Comparison of ENCODE assay signal across 19 cellular contexts in genomic region chr10:1194161-1194560, GRCh38.
A peak's percentile ranks its signal among the peaks of the same experiment; 100 is the strongest.
DNase-seq lines count a peak whose midpoint lies in the region; ATAC-seq and TF ChIP-seq lines count a peak whose summit lies in the region.
"Had no signal": no experiment of that assay in that cellular context is flagged by ENCODE, and none has a peak within 500 bp of the region (broad histone marks: within the 10 kb centered on the region; RNA-seq: fewer than 3 reads in every experiment).

No MANE protein-coding gene starts in this region.

- no peaks in the 10 kb centered on the region for H4K20me1 ChIP-seq in BLaER1 treated with 17β-estradiol and CSF1 and Interleukin-3, amounts not matched to agents 10 nM and 100 nM

- H3K23ac ChIP-seq in mesenchymal stem cell (ENCODE audit: low read length in 2 of 2), result no peak overlapping the region

- intact Hi-C loops in CD4-positive, alpha-beta memory T cell (cut with micrococcal nuclease), result no loop called here
- intact Hi-C loops in dorsolateral prefrontal cortex (cut with DNase I), result no loop called here
- intact Hi-C loops in posterior vena cava (cut with DNase I), result no loop called here

- H2BK12ac ChIP-seq in mesenchymal stem cell (ENCODE audit: low read length in 2 of 2), result no peak overlapping the region

- H3K4me3 ChIP-seq in BLaER1 treated with 17β-estradiol and CSF1 and Interleukin-3, amounts not matched to agents 10 nM and 100 nM, result no peak overlapping the region
- no peak overlapping the region for H3K4me3 ChIP-seq in CD4-positive, alpha-beta memory T cell (ENCODE audit: low read length in 2 of 2)
- H3K4me3 ChIP-seq in dorsolateral prefrontal cortex (no peak overlapping the region), mesenchymal stem cell (ENCODE audit: insufficient read depth in 1 of 2, low read depth in 1 of 2, low read length in 2 of 2) (no peak overlapping the region)
- H3K4me3 ChIP-seq: GM23248, K562 had no signal

- no peaks in the 10 kb centered on the region for H3K27me3 ChIP-seq in BLaER1 treated with 17β-estradiol and CSF1 and Interleukin-3, amounts not matched to agents 10 nM and 100 nM
- no peaks in the 10 kb centered on the region for H3K27me3 ChIP-seq in CD4-positive, alpha-beta memory T cell (ENCODE audit: insufficient read depth, low read length)
- peaks cover 0 to 2% (median 0%) of the 10 kb centered on the region in 45 donors for H3K27me3 ChIP-seq in dorsolateral prefrontal cortex
- H3K27me3 ChIP-seq in mesenchymal stem cell (ENCODE audit: control insufficient read depth in 1 of 2, insufficient read depth in 1 of 2, low read length in 2 of 2), result peaks cover 13 to 72% of the 10 kb centered on the region in 2 experiments

- H3K4ac ChIP-seq in mesenchymal stem cell (ENCODE audit: low read depth in 1 of 2, low read length in 2 of 2), result no peak overlapping the region

- no peak overlapping the region for H3K27ac ChIP-seq in BLaER1 treated with 17β-estradiol and CSF1 and Interleukin-3, amounts not matched to agents 10 nM and 100 nM
- no peak overlapping the region for H3K27ac ChIP-seq in CD4-positive, alpha-beta memory T cell (ENCODE audit: low read depth, low read length)
- H3K27ac ChIP-seq in dorsolateral prefrontal cortex, result peak overlapping the region in 48 of 59 donors; percentile 5 to 100 (median 97)
- H3K27ac ChIP-seq in mesenchymal stem cell (ENCODE audit: low read length, poor library complexity, severe bottlenecking), result no peak overlapping the region
- H3K27ac ChIP-seq: GM23248 had no signal

- peak overlapping the region in 6 of 7 donors; percentile 0 to 80 (median 68) for H3K27ac Mint-ChIP-seq in CD4-positive, alpha-beta memory T cell

- H2AK5ac ChIP-seq in mesenchymal stem cell (ENCODE audit: low read length, severe bottlenecking), result no peak overlapping the region

- WGBS in mesenchymal stem cell, result 68% methylated on average over 7 of the region's 7 CpGs

- H3K4me2 ChIP-seq in BLaER1 treated with 17β-estradiol and CSF1 and Interleukin-3, amounts not matched to agents 10 nM and 100 nM, result peak overlapping the region in 7 of 11 experiments; percentile 4 to 65 (median 56); a peak in 11 of 22 replicates
- H3K4me2 ChIP-seq in mesenchymal stem cell (ENCODE audit: low read length, poor library complexity, severe bottlenecking), result no peak overlapping the region

- H4K91ac ChIP-seq in mesenchymal stem cell (ENCODE audit: low read length), result no peak overlapping the region

- TF ChIP-seq CTCF in dorsolateral prefrontal cortex (IDR thresholded peaks at IDR 0.05 in 54 of 56, conservative IDR thresholded peaks at IDR 0.05 in 2 of 56; ENCODE audit: low read depth in 1 of 56, partially characterized antibody in 56 of 56), result no peak

- no peak overlapping the region for H2BK5ac ChIP-seq in mesenchymal stem cell (ENCODE audit: low read depth, low read length, poor library complexity, severe bottlenecking)

- H3K79me1 ChIP-seq in mesenchymal stem cell (replicated peaks; ENCODE audit: low read length, poor library complexity, severe bottlenecking), result no peaks in the 10 kb centered on the region

- H3K9ac ChIP-seq in BLaER1 treated with 17β-estradiol and CSF1 and Interleukin-3, amounts not matched to agents 10 nM and 100 nM, result no peak overlapping the region
- H3K9ac ChIP-seq in mesenchymal stem cell (ENCODE audit: low read length), result no peak overlapping the region
- H3K9ac ChIP-seq: GM23248 had no signal

- CTCF ChIA-PET in CD4-positive, alpha-beta memory T cell (lab: Charles Lee; ENCODE audit: partially characterized antibody), result no interaction called here

- no peaks in the 10 kb centered on the region for H3K36me3 ChIP-seq in BLaER1 treated with 17β-estradiol and CSF1 and Interleukin-3, amounts not matched to agents 10 nM and 100 nM
- no peaks in the 10 kb centered on the region for H3K36me3 ChIP-seq in CD4-positive, alpha-beta memory T cell (ENCODE audit: insufficient read depth, low read length)
- no peaks in the 10 kb centered on the region for H3K36me3 ChIP-seq in mesenchymal stem cell (ENCODE audit: control insufficient read depth in 1 of 2, insufficient read depth in 2 of 2, low read depth in 1 of 2, low read length in 2 of 2)

- peaks cover 10 to 26% (median 15%) of the 10 kb centered on the region in 4 donors for H3K4me1 Mint-ChIP-seq in CD4-positive, alpha-beta memory T cell

- DNase-seq in CD4-positive, alpha-beta memory T cell, result no peak
- peak in 2 of 10 donors; percentile 23 to 33 for DNase-seq in dorsolateral prefrontal cortex
- peak; percentile 30 for DNase-seq in posterior vena cava (ENCODE audit: low spot score)
- DNase-seq in NCI-H345 treated with DMSO at 0.1 percent for 48 hours (lab: John Stamatoyannopoulos, UW; ENCODE audit: unreplicated experiment), result no peak
- no peak for DNase-seq in mesenchymal stem cell
- DNase-seq: ACHN, AML-193, DMS79, GM23248, NCI-H1417 treated with DMSO at 0.1 percent for 48 hours, NCI-H2029, NCI-H2171, NCI-H774, RPMI8226, SIG-M5 had no signal

- peaks cover 0 to 36% (median 25%) of the 10 kb centered on the region in 10 experiments; a peak in 13 of 20 replicates for H3K4me1 ChIP-seq in BLaER1 treated with 17β-estradiol and CSF1 and Interleukin-3, amounts not matched to agents 10 nM and 100 nM
- peaks cover 14% of the 10 kb centered on the region for H3K4me1 ChIP-seq in CD4-positive, alpha-beta memory T cell (ENCODE audit: insufficient read depth, low read length)
- peaks cover 4% of the 10 kb centered on the region for H3K4me1 ChIP-seq in mesenchymal stem cell (ENCODE audit: control insufficient read depth, insufficient read depth, low read depth, low read length)

- no peak overlapping the region for H3K14ac ChIP-seq in mesenchymal stem cell (ENCODE audit: low read length in 2 of 2)

- no peak for ATAC-seq in GM18520 (IDR thresholded peaks at IDR 0.05; ENCODE audit: unreplicated experiment)
- ATAC-seq: K562 had no signal

- H2AFZ ChIP-seq in mesenchymal stem cell (ENCODE audit: low read depth, low read length), result no peak overlapping the region
- H2AFZ ChIP-seq: GM23248 had no signal

- no peak overlapping the region for H2BK120ac ChIP-seq in mesenchymal stem cell (ENCODE audit: low read depth, low read length)

- no peaks in the 10 kb centered on the region for H3K36me3 Mint-ChIP-seq in CD4-positive, alpha-beta memory T cell
- H3K36me3 Mint-ChIP-seq: CD8-positive, alpha-beta memory T cell had no signal

- H3K9me3 ChIP-seq in BLaER1 treated with 17β-estradiol and CSF1 and Interleukin-3, amounts not matched to agents 10 nM and 100 nM (replicated peaks in 1 of 11), result peaks cover 0 to 5% (median 0%) of the 10 kb centered on the region in 11 experiments; a peak in 1 of 22 replicates
- H3K9me3 ChIP-seq in CD4-positive, alpha-beta memory T cell (ENCODE audit: control insufficient read depth in 1 of 2, low read length in 2 of 2), result no peaks in the 10 kb centered on the region
- no peaks in the 10 kb centered on the region for H3K9me3 ChIP-seq in mesenchymal stem cell (ENCODE audit: control insufficient read depth, low read length)

- H3K18ac ChIP-seq in mesenchymal stem cell (ENCODE audit: low read depth in 1 of 2, low read length in 2 of 2), result no peak overlapping the region

- no peak overlapping the region for H2BK15ac ChIP-seq in mesenchymal stem cell (ENCODE audit: low read depth, poor library complexity, severe bottlenecking)

- H3K4me3 Mint-ChIP-seq in CD4-positive, alpha-beta memory T cell, result peak overlapping the region in 4 of 8 donors; percentile 33 to 58 (median 35)
- H3K4me3 Mint-ChIP-seq: CD8-positive, alpha-beta memory T cell had no signal

- H4K8ac ChIP-seq in mesenchymal stem cell (ENCODE audit: low read length), result no peak overlapping the region

- H3K9me3 Mint-ChIP-seq in CD4-positive, alpha-beta memory T cell, result no peaks in the 10 kb centered on the region
- H3K9me3 Mint-ChIP-seq: CD8-positive, alpha-beta memory T cell had no signal

- POLR2A ChIA-PET in CD4-positive, alpha-beta memory T cell (lab: Charles Lee; ENCODE audit: partially characterized antibody), result no interaction called here

- H3K27me3 Mint-ChIP-seq in CD4-positive, alpha-beta memory T cell, result peaks cover 1 to 2% of the 10 kb centered on the region in 2 donors

Comparison
In these comparisons a context has a peak if more than half of its experiments do, and no peak if none do; other contexts are left out.
1. H3K27ac ChIP-seq: peak in dorsolateral prefrontal cortex (48 of 59); none in BLaER1 treated with 17β-estradiol and CSF1 and Interleukin-3, amounts not matched to agents 10 nM and 100 nM (0 of 11), CD4-positive, alpha-beta memory T cell (single experiment) and mesenchymal stem cell (single experiment).